ENCODE assay signal across 16 cellular contexts in the genomic region with DNA sequence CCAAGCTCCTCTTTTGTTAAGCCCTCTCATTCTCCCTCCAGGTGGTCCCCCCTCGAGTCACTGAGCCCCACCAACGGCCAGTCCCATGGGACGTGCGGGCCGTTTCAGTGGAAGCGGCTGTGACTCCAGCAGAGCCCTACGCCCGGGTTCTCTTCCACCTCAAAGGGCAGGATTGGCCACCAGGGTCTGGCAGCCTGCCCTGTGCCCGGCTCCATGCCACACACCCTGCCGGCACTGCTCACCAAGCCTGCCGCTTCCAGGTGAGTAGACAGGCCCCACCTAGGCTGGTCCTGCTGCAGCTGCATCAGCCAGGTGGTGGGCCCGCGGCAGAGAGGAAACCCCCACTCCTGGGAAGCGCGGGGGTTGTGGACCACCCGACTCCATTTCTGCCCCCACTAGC. TPM values are rescaled to one million over a fixed set of nuclear protein-coding genes. Genes with fewer than 3 reads are reported as not detected.
"Had no signal": no experiment of that assay in that cellular context is flagged by ENCODE, and none has a peak within 500 bp of the region (broad histone marks: within the 10 kb centered on the region; RNA-seq: fewer than 3 reads in every experiment).

No MANE protein-coding gene starts in this region.

- H3K9me3 ChIP-seq: heart right ventricle, sigmoid colon, tibial nerve had no signal

- H3K4me3 Mint-ChIP-seq: natural killer cell treated with Interleukin-12 subunit alpha and Interleukin-12 subunit beta and Interleukin-15 and Interleukin-18, amount 100 ng/mL, for 72 hours had no signal

- DNase-seq: central memory CD4-positive, alpha-beta T cell; cortex of kidney; effector CD8-positive, alpha-beta T cell; heart right ventricle; hypothalamus; kidney glomerular epithelial cell; occipital lobe; sigmoid colon; stimulated activated CD4-positive, alpha-beta T cell treated with anti-CD3 and anti-CD28 coated beads, Interleukin-12 subunit alpha, Interleukin-12 subunit beta, amount 100 ng/mL, for 4 hours; stimulated activated naive CD4-positive, alpha-beta T cell treated with Interleukin-2 at 50 U/mL for 16 hours had no signal

- H3K27ac Mint-ChIP-seq: natural killer cell treated with Interleukin-12 subunit alpha and Interleukin-12 subunit beta and Interleukin-15 and Interleukin-18, amount 100 ng/mL, for 72 hours had no signal

- H3K4me3 ChIP-seq: heart right ventricle, sigmoid colon, skin epidermis, tibial nerve had no signal

- H3K9me3 Mint-ChIP-seq: natural killer cell treated with Interleukin-12 subunit alpha and Interleukin-12 subunit beta and Interleukin-15 and Interleukin-18, amount 100 ng/mL, for 72 hours had no signal

- H3K27me3 ChIP-seq: dorsolateral prefrontal cortex had no signal

- H3K27ac ChIP-seq: heart right ventricle, sigmoid colon, skin epidermis, tibial nerve had no signal

- ATAC-seq: heart right ventricle; natural killer cell treated with Interleukin-12 subunit alpha and Interleukin-12 subunit beta and Interleukin-15 and Interleukin-18, amount 100 ng/mL, for 72 hours had no signal

RNA-seq across cellular contexts. Expression of a gene that starts 43.9 kb away (rescaled TPM):
- total RNA-seq: fibroblast of lung, pulmonary artery endothelial cell had no signal
- polyA plus RNA-seq: fibroblast of lung had no signal
